Comparison of ENCODE assay signal across 8 cellular contexts in the genomic region with DNA sequence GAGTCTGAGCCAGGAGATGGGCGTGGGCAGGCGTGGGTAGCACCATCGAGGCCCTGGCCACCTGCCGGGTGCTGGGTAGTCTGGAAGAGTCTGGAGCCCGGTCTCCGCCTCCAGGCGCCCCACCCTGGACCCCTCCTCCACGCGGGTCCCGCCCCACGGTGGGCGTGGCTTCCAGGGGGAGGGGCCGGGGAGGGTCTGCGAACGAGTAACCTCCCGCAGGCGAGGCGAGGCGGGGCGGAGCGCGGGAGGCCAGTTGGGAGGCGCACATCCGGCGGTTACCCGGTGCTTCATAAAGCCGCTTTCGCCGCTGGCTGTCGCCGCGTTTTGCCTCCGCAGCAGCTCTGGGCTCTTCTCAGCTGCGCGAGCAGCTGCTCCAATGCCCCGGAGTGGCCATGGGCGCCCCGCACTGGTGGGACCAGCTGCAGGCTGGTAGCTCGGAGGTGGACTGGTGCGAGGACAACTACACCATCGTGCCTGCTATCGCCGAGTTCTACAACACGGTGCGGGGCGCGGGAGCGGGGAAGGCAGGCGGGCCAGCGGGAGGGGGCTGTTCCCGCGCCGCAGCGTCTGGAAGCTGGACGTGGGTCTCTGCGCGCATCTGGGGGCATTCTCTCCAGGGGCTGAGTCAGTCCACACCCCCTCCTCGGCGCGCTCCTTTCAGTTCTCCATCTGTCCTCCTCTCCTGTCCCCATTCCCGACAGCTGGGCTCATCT. TPM values are rescaled to one million over a fixed set of nuclear protein-coding genes. Genes with fewer than 3 reads are reported as not detected.
DNase-seq lines count a peak whose midpoint lies in the region; ATAC-seq, FAIRE-seq and TF ChIP-seq lines count a peak whose summit lies in the region.

ACER2 (plus strand) TSS at position 317 of the 713 bp plus-strand sequence; CDS start at position 393, 76 bp downstream.

- H3K4me1 ChIP-seq in pancreas (peaks cover 0 to 15% (median 8%) of the 10 kb centered on the region in 3 donors), thyroid gland (peaks cover 0 to 11% of the 10 kb centered on the region in 2 donors)

- peak within 1 kb of the TSS; percentile 82 for H3K27ac Mint-ChIP-seq in activated naive CD8-positive, alpha-beta T cell treated with anti-CD3 and anti-CD28 coated beads, Interleukin-2, amount 10 ng/mL, durations not matched to agents 7 days and 5 days

- H3K4me3 ChIP-seq in GM12865 (ENCODE audit: low read depth, low read length) (peak within 1 kb of the TSS; percentile 75), NB4 (ENCODE audit: low read depth, low read length) (peak within 1 kb of the TSS; percentile 76), pancreas (peak within 1 kb of the TSS; percentile 36 to 79 (median 72)), thyroid gland (replicated peaks in 1 of 3) (peak within 1 kb of the TSS; percentile 26 to 55 (median 37))

- H3K9me3 ChIP-seq in pancreas = no peaks in the 10 kb centered on the region
- H3K9me3 ChIP-seq in thyroid gland = no peaks in the 10 kb centered on the region

- no peaks in the 10 kb centered on the region for H3K27me3 ChIP-seq in pancreas
- H3K27me3 ChIP-seq in thyroid gland = no peaks in the 10 kb centered on the region

- POLR2A ChIA-PET in activated naive CD8-positive, alpha-beta T cell treated with anti-CD3 and anti-CD28 coated beads, Interleukin-2, amount 10 ng/mL, durations not matched to agents 7 days and 5 days (lab: Charles Lee) = interaction anchor here (0.6 to 1.3 kb wide), 3 partner anchors 29 to 280 kb away, joined by 3 to 9 read pairs (median 5); partner anchors contain the start of gene RPS6

- intact Hi-C loops in Right ventricle myocardium superior (cut with DNase I) (no loop called here), pancreas (cut with DNase I) (no loop called here), thyroid gland (cut with DNase I) (no loop called here)

- TF ChIP-seq CTCF in GM12865 (IDR thresholded peaks at IDR 0.05; ENCODE audit: insufficient read depth, low read depth, low read length, missing control alignments) = peak; percentile 9
- peak; percentile 29 for TF ChIP-seq CTCF in NB4 (IDR thresholded peaks at IDR 0.05; ENCODE audit: low read depth, low read length)
- TF ChIP-seq CTCF in pancreas (IDR thresholded peaks at IDR 0.05) = no peak
- peak in 1 of 6 experiments; percentile 3 for TF ChIP-seq CTCF in thyroid gland (IDR thresholded peaks at IDR 0.05)

- no peaks in the 10 kb centered on the region for H3K36me3 ChIP-seq in pancreas
- H3K36me3 ChIP-seq in thyroid gland = no peaks in the 10 kb centered on the region

- no peak for FAIRE-seq in pancreas (lab: Jason Lieb, UNC)

- peak within 1 kb of the TSS; percentile 43 to 87 (median 76) for H3K27ac ChIP-seq in pancreas
- peak within 1 kb of the TSS; percentile 57 to 89 (median 72) for H3K27ac ChIP-seq in thyroid gland

- H3K4me1 Mint-ChIP-seq in activated naive CD8-positive, alpha-beta T cell treated with anti-CD3 and anti-CD28 coated beads, Interleukin-2, amount 10 ng/mL, durations not matched to agents 7 days and 5 days = peaks cover 15% of the 10 kb centered on the region

- peak; percentile 95 for ATAC-seq in HG02588 (IDR thresholded peaks at IDR 0.05; ENCODE audit: unreplicated experiment)
- peak; percentile 92 for ATAC-seq in activated naive CD8-positive, alpha-beta T cell treated with anti-CD3 and anti-CD28 coated beads, Interleukin-2, amount 10 ng/mL, durations not matched to agents 7 days and 5 days (ENCODE audit: low read depth)
- ATAC-seq in Right ventricle myocardium superior (ENCODE audit: poor library complexity) = peak; percentile 99
- peak; percentile 92 to 98 (median 96) for ATAC-seq in pancreas

- TF ChIP-seq POLR2A in NB4 (IDR thresholded peaks at IDR 0.05; ENCODE audit: extremely low read depth, insufficient read length) = peak; percentile 88
- peak in 1 of 2 donors; percentile 96 for TF ChIP-seq POLR2A in thyroid gland (IDR thresholded peaks at IDR 0.05)

- peaks cover 15% of the 10 kb centered on the region for H3K27me3 Mint-ChIP-seq in activated naive CD8-positive, alpha-beta T cell treated with anti-CD3 and anti-CD28 coated beads, Interleukin-2, amount 10 ng/mL, durations not matched to agents 7 days and 5 days

- DNase-seq in GM12865 (ENCODE audit: low read depth) = peak; percentile 95
- peak; percentile 97 for DNase-seq in NB4 (ENCODE audit: low read depth)
- DNase-seq in SKM-1 (lab: John Stamatoyannopoulos, UW; ENCODE audit: unreplicated experiment) = peak; percentile 23
- DNase-seq in activated naive CD8-positive, alpha-beta T cell treated with anti-CD3 and anti-CD28 coated beads, Interleukin-2, amount 10 ng/mL, durations not matched to agents 7 days and 5 days = peak; percentile 96
- peak; percentile 98 for DNase-seq in Right ventricle myocardium superior
- peak; percentile 95 to 100 (median 98) for DNase-seq in pancreas
- DNase-seq in thyroid gland = peak; percentile 95 to 96

- H3K9me3 Mint-ChIP-seq in activated naive CD8-positive, alpha-beta T cell treated with anti-CD3 and anti-CD28 coated beads, Interleukin-2, amount 10 ng/mL, durations not matched to agents 7 days and 5 days = no peaks in the 10 kb centered on the region

- H3K4me3 Mint-ChIP-seq in activated naive CD8-positive, alpha-beta T cell treated with anti-CD3 and anti-CD28 coated beads, Interleukin-2, amount 10 ng/mL, durations not matched to agents 7 days and 5 days = peak within 1 kb of the TSS; percentile 93

- 0 to 1% methylated on average over 60 to 61 of the region's 61 CpGs for WGBS in pancreas, 2 donors
- 0% methylated on average over 9 to 23 of the region's 61 CpGs for WGBS in thyroid gland, 2 donors

- no peaks in the 10 kb centered on the region for H3K36me3 Mint-ChIP-seq in activated naive CD8-positive, alpha-beta T cell treated with anti-CD3 and anti-CD28 coated beads, Interleukin-2, amount 10 ng/mL, durations not matched to agents 7 days and 5 days

RNA-seq across cellular contexts. Expression of gene ACER2, which starts in this region (rescaled TPM):
- total RNA-seq in activated naive CD8-positive, alpha-beta T cell treated with anti-CD3 and anti-CD28 coated beads, Interleukin-2, amount 10 ng/mL, durations not matched to agents 7 days and 5 days = 1 to 10 TPM; 2.9 to 3.9 TPM
- total RNA-seq in Right ventricle myocardium superior = 3.4 TPM
- 1 to 10 TPM; 4.8 to 8.8 (median 5.5) TPM for total RNA-seq in pancreas
- 1 to 10 TPM in 1 of 2 donors, under 1 TPM in 1; 0.84 to 1.3 TPM for polyA plus RNA-seq in pancreas
- total RNA-seq in thyroid gland = 1 to 10 TPM; 2.6 to 9.3 (median 6.4) TPM

Comparison
In these comparisons a context has a peak if more than half of its experiments do, and no peak if none do; other contexts are left out.
1. Peak in every context shown above with its lines: DNase-seq, ATAC-seq, H3K4me3 ChIP-seq and H3K27ac ChIP-seq.
2. DNase-seq: peak in every context shown above with its lines; median percentile 98 in Right ventricle myocardium superior; 98 in pancreas; 97 in NB4; 96 in activated naive CD8-positive, alpha-beta T cell treated with anti-CD3 and anti-CD28 coated beads, Interleukin-2, amount 10 ng/mL, durations not matched to agents 7 days and 5 days; 96 in thyroid gland; 95 in GM12865; 23 in SKM-1.
3. CTCF ChIP-seq: peak in GM12865 (single experiment) and NB4 (single experiment); none in pancreas (0 of 4).